In the genomic region with DNA sequence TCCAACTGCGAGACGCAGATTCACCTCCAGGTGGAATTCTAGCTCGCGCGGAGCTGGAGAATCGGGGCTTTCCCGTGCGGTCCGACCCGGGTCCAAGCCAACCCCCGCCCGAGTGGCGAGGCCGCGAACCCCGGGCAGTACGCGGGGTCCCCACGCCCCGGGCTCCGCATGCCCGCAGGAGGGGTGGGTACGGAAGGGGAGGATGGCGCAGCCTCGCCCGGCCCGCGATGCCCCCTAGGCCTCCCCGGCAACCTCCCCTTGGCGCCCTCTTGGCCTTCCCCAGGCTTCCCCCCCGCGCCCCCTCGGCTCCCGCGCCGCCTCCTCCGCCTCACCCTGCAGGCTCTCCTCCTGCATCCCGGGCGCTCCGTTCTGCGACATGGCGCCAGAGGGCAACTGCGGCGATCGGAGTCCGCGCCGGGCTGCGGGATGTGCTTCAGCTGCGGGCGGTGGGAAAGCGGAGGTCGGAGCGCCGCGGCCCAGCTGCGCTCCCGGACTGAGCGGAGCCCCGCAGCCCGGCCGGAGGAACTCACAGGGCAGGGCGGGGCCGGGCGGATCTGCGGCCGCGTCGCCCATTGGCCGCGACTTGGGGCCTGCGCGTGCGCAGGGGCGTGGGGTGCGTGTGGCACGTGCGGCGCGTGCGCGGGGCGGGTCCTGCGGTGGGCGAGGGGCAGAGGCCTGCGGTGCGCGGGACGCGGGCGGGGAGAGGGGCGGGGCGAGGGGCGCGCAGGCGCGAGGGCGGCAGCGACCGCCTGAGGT, we compare ENCODE assay signal across 2 cellular contexts.
TF ChIP-seq lines count a peak whose summit lies in the region.

Gene BNIP3, minus strand, starts transcription at position 495 of the 756 bp plus-strand sequence. Its CDS starts 117 bp downstream, at position 378.

TF ChIP-seq in IMR-90, 13 proteins besides CTCF, POLR2A, EP300 and RAD21 (continued from another document):
- no peak for TF ChIP-seq ELK1 (IDR thresholded peaks at IDR 0.05; ENCODE audit: borderline replicate concordance, low read depth, low read length)
- TF ChIP-seq RFX5 (IDR thresholded peaks at IDR 0.05; ENCODE audit: low read depth, low read length) = no peak
- peak; percentile 96 for TF ChIP-seq MAZ (IDR thresholded peaks at IDR 0.05; ENCODE audit: borderline replicate concordance, low read depth, low read length)
- TF ChIP-seq CEBPB (IDR thresholded peaks at IDR 0.05; ENCODE audit: low read depth, low read length) = no peak
- TF ChIP-seq RCOR1 (IDR thresholded peaks at IDR 0.05; ENCODE audit: insufficient replicate concordance, low read length) = no peak
- TF ChIP-seq, protein P1, sequence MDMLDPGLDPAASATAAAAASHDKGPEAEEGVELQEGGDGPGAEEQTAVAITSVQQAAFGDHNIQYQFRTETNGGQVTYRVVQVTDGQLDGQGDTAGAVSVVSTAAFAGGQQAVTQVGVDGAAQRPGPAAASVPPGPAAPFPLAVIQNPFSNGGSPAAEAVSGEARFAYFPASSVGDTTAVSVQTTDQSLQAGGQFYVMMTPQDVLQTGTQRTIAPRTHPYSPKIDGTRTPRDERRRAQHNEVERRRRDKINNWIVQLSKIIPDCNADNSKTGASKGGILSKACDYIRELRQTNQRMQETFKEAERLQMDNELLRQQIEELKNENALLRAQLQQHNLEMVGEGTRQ (IDR thresholded peaks at IDR 0.05; ENCODE audit: low read depth, low read length) = peak; percentile 71; the same call in 1 of the 2 replicates
- TF ChIP-seq CHD1 (IDR thresholded peaks at IDR 0.05; ENCODE audit: low read depth, low read length) = peak; percentile 91; the same call in 1 of the 2 replicates
- peak; percentile 100 for TF ChIP-seq BHLHE40 (IDR thresholded peaks at IDR 0.05; ENCODE audit: low read depth, low read length)
- peak; percentile 10; the same call in 1 of the 2 replicates for TF ChIP-seq NFE2L2 (IDR thresholded peaks at IDR 0.05; ENCODE audit: low read depth, low read length)

TF ChIP-seq in neural cell, 6 proteins besides CTCF, POLR2A, EP300 and RAD21 (continued from another document):
- TF ChIP-seq SMC3 (conservative IDR thresholded peaks at IDR 0.05; ENCODE audit: poor library complexity) = peak; percentile 44
- no peak for TF ChIP-seq EZH2 (IDR thresholded peaks at IDR 0.05; ENCODE audit: borderline replicate concordance, insufficient read depth, low read length, poor library complexity, severe bottlenecking)
- TF ChIP-seq MXI1 (conservative IDR thresholded peaks at IDR 0.05; ENCODE audit: poor library complexity, severe bottlenecking) = peak; percentile 71
- TF ChIP-seq, protein P2, sequence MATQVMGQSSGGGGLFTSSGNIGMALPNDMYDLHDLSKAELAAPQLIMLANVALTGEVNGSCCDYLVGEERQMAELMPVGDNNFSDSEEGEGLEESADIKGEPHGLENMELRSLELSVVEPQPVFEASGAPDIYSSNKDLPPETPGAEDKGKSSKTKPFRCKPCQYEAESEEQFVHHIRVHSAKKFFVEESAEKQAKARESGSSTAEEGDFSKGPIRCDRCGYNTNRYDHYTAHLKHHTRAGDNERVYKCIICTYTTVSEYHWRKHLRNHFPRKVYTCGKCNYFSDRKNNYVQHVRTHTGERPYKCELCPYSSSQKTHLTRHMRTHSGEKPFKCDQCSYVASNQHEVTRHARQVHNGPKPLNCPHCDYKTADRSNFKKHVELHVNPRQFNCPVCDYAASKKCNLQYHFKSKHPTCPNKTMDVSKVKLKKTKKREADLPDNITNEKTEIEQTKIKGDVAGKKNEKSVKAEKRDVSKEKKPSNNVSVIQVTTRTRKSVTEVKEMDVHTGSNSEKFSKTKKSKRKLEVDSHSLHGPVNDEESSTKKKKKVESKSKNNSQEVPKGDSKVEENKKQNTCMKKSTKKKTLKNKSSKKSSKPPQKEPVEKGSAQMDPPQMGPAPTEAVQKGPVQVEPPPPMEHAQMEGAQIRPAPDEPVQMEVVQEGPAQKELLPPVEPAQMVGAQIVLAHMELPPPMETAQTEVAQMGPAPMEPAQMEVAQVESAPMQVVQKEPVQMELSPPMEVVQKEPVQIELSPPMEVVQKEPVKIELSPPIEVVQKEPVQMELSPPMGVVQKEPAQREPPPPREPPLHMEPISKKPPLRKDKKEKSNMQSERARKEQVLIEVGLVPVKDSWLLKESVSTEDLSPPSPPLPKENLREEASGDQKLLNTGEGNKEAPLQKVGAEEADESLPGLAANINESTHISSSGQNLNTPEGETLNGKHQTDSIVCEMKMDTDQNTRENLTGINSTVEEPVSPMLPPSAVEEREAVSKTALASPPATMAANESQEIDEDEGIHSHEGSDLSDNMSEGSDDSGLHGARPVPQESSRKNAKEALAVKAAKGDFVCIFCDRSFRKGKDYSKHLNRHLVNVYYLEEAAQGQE (IDR thresholded peaks at IDR 0.05; ENCODE audit: borderline replicate concordance) = peak; percentile 21
